Comparison of ENCODE assay signal across 14 cellular contexts in the genomic region with DNA sequence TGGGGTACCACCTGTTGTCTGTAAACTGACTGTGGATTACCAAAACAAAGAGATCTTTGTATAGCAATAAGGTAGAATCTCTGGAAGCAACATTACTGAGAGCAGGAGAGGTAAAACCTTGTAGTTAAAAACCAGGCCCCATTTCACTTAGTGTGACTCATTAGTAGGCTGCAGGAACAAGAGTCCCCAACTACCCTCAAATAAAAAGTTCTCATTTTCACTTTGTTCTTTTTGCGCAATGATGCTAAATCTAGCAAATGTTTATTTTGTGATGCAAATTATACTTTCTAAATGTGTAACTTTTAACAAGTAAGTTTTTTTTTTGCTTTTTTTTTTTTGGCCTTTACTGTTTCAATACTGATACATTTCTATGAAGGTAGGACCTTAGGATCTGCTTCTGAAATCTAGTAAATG.
DNase-seq lines count a peak whose midpoint lies in the region; ATAC-seq and TF ChIP-seq lines count a peak whose summit lies in the region.
"Had no signal": no experiment of that assay in that cellular context is flagged by ENCODE, and none has a peak within 500 bp of the region (broad histone marks: within the 10 kb centered on the region; RNA-seq: fewer than 3 reads in every experiment).

No MANE protein-coding gene starts in this region.

- H3K4me2 ChIP-seq in osteoblast (ENCODE audit: insufficient read depth, low read length) = no peak overlapping the region

- peaks cover 6 to 26% of the 10 kb centered on the region in 2 donors for H3K36me3 Mint-ChIP-seq in activated T-cell treated with anti-CD3 and anti-CD28 coated beads, Interleukin-2, amount 50 U/mL, for 72 hours (ENCODE audit: insufficient read depth in 2 of 2)

- no peaks in the 10 kb centered on the region for H3K9me3 Mint-ChIP-seq in activated T-cell treated with anti-CD3 and anti-CD28 coated beads, Interleukin-2, amount 50 U/mL, for 72 hours
- H3K9me3 Mint-ChIP-seq: T-helper 1 cell treated with Interleukin-12 subunit alpha and Interleukin-12 subunit beta and Interleukin-4 antibody, amounts not matched to agents 30 μg/mL and 1 μg/mL, for 36 hours had no signal

- H3K27ac ChIP-seq in osteoblast (ENCODE audit: low read depth, low read length) = no peak overlapping the region
- H3K27ac ChIP-seq: skin epidermis had no signal

- H3K27ac Mint-ChIP-seq in activated T-cell treated with anti-CD3 and anti-CD28 coated beads, Interleukin-2, amount 50 U/mL, for 72 hours = no peak overlapping the region
- H3K27ac Mint-ChIP-seq: activated T-cell treated with anti-CD3 and anti-CD28 coated beads, Interleukin-2, amount 50 U/mL, for 24 hours; T-helper 1 cell treated with Interleukin-12 subunit alpha and Interleukin-12 subunit beta and Interleukin-4 antibody, amounts not matched to agents 30 μg/mL and 1 μg/mL, for 36 hours had no signal

- ATAC-seq in activated T-cell treated with anti-CD3 and anti-CD28 coated beads, Interleukin-2, amount 50 U/mL, for 72 hours (replicated peaks in 1 of 2) = peak; percentile 24 to 53
- ATAC-seq in GM21825 (IDR thresholded peaks at IDR 0.05; ENCODE audit: unreplicated experiment) (peak; percentile 90), HG03378 (IDR thresholded peaks at IDR 0.05; ENCODE audit: unreplicated experiment) (peak; percentile 91)

- no peaks in the 10 kb centered on the region for H3K79me2 ChIP-seq in osteoblast (ENCODE audit: insufficient read depth, low read length)

- no peaks in the 10 kb centered on the region for H3K9me3 ChIP-seq in osteoblast (ENCODE audit: low read depth, low read length)

- no peaks in the 10 kb centered on the region for H4K20me1 ChIP-seq in osteoblast (ENCODE audit: insufficient read depth, low read length)

- no peaks in the 10 kb centered on the region for H3K4me1 ChIP-seq in osteoblast (ENCODE audit: insufficient read depth, low read length)

- H3K27me3 Mint-ChIP-seq in activated T-cell treated with anti-CD3 and anti-CD28 coated beads, Interleukin-2, amount 50 U/mL, for 72 hours (ENCODE audit: low read depth) = no peaks in the 10 kb centered on the region
- H3K27me3 Mint-ChIP-seq: activated T-cell treated with anti-CD3 and anti-CD28 coated beads, Interleukin-2, amount 50 U/mL, for 24 hours had no signal

- H3K27me3 ChIP-seq in osteoblast (ENCODE audit: insufficient read depth, low read length) = no peaks in the 10 kb centered on the region

- peaks cover 26% of the 10 kb centered on the region for H3K36me3 ChIP-seq in osteoblast (ENCODE audit: insufficient read depth, low read length)

- no peak overlapping the region for H2AFZ ChIP-seq in osteoblast (ENCODE audit: low read length)

- TF ChIP-seq CTCF in osteoblast (IDR thresholded peaks at IDR 0.05; ENCODE audit: extremely low read depth, low read depth, low read length) = no peak

- no peak overlapping the region for H3K4me3 Mint-ChIP-seq in activated T-cell treated with anti-CD3 and anti-CD28 coated beads, Interleukin-2, amount 50 U/mL, for 72 hours
- H3K4me3 Mint-ChIP-seq: activated T-cell treated with anti-CD3 and anti-CD28 coated beads, Interleukin-2, amount 50 U/mL, for 24 hours; T-helper 1 cell treated with Interleukin-12 subunit alpha and Interleukin-12 subunit beta and Interleukin-4 antibody, amounts not matched to agents 30 μg/mL and 1 μg/mL, for 36 hours had no signal

- no peak for DNase-seq in activated T-cell treated with anti-CD3 and anti-CD28 coated beads, Interleukin-2, amount 50 U/mL, for 72 hours
- DNase-seq in activated T-cell treated with anti-CD3 and anti-CD28 coated beads, Interleukin-2, amount 50 U/mL, for 1 hour = no peak
- DNase-seq in renal cortical epithelial cell (ENCODE audit: low read depth) (peak; percentile 4), DMS53 treated with DMSO at 0.1 percent for 48 hours (lab: John Stamatoyannopoulos, UW; ENCODE audit: unreplicated experiment) (no peak), cerebellar nuclear complex (lab: John Stamatoyannopoulos, UW) (no peak), osteoblast (ENCODE audit: insufficient read length, low spot score, missing footprints) (no peak)
- DNase-seq: activated T-cell treated with anti-CD3 and anti-CD28 coated beads, Interleukin-2, amount 50 U/mL, for 24 hours; GF-D8; NCI-H510A; stimulated activated naive CD4-positive, alpha-beta T cell treated with Interleukin-2 at 50 U/mL for 16 hours had no signal

- H3K4me3 ChIP-seq in osteoblast (ENCODE audit: insufficient read depth, low read length) = no peak overlapping the region
- H3K4me3 ChIP-seq: skin epidermis had no signal

- peaks cover 11% of the 10 kb centered on the region for H3K4me1 Mint-ChIP-seq in activated T-cell treated with anti-CD3 and anti-CD28 coated beads, Interleukin-2, amount 50 U/mL, for 72 hours (ENCODE audit: low read depth)

Comparison
In these comparisons a context has a peak if more than half of its experiments do, and no peak if none do; other contexts are left out.
1. ATAC-seq: peak in every context shown above with its lines; median percentile 91 in HG03378; 90 in GM21825; 38 in activated T-cell treated with anti-CD3 and anti-CD28 coated beads, Interleukin-2, amount 50 U/mL, for 72 hours.